ENCODE assay signal across 28 cellular contexts in genomic region chr6:37580164-37580955, GRCh38.
DNase-seq lines count a peak whose midpoint lies in the region; ATAC-seq and TF ChIP-seq lines count a peak whose summit lies in the region.
"Had no signal": no experiment of that assay in that cellular context is flagged by ENCODE, and none has a peak within 500 bp of the region (broad histone marks: within the 10 kb centered on the region; RNA-seq: fewer than 3 reads in every experiment).

No MANE protein-coding gene starts in this region.

- POLR2A ChIA-PET in RWPE1 (lab: Yijun Ruan, JAX; ENCODE audit: low non-redundant PET) = interaction anchor here (0.7 kb wide), 1 partner anchor 107 kb away, joined by 3 read pairs; no protein-coding TSS in a partner anchor

- DNase-seq in EL = peak; percentile 17
- DNase-seq in HT1080 (ENCODE audit: low read depth) = peak; percentile 41
- DNase-seq in RWPE1 (ENCODE audit: low spot score) = peak; percentile 20
- no peak for DNase-seq in DMS53 (lab: John Stamatoyannopoulos, UW)
- DNase-seq in NCI-H226 = no peak
- DNase-seq in stimulated activated naive CD4-positive, alpha-beta T cell (lab: John Stamatoyannopoulos, UW) = no peak
- DNase-seq: activated gamma-delta T cell treated with Interleukin-2 at 50 U/mL for 16 hours; activated T-cell treated with anti-CD3 and anti-CD28 coated beads, Interleukin-2, amount 50 U/mL, for 24 hours; C1 segment of cervical spinal cord; colonic mucosa; COR-L47; DMS79 treated with DMSO at 0.1 percent for 48 hours; foreskin keratinocyte; NCI-H1092; NCI-H1694; Right ventricle myocardium superior; stimulated activated CD4-positive, alpha-beta T cell treated with anti-CD3 and anti-CD28 coated beads, Interleukin-1b, Interleukin-23, amount 100 ng/mL, for 48 hours; SW 1271; T1000; testis had no signal

- TF ChIP-seq CTCF in RWPE1 (conservative IDR thresholded peaks at IDR 0.05; ENCODE audit: low read depth) = no peak

- H3K27ac ChIP-seq in RWPE1 = no peak overlapping the region
- H3K27ac ChIP-seq: ascending aorta, cardiac muscle cell, colonic mucosa, esophagus muscularis mucosa, foreskin keratinocyte, HL-60, neural progenitor cell, parathyroid adenoma, testis had no signal

- CTCF ChIA-PET in RWPE1 (lab: Yijun Ruan, JAX) = interaction anchor here (0.6 to 1.1 kb wide), 5 partner anchors 15 to 338 kb away, joined by 3 to 5 read pairs (median 3); no protein-coding TSS in a partner anchor

- peak; percentile 56 for ATAC-seq in esophagus mucosa
- ATAC-seq in GM18907 (IDR thresholded peaks at IDR 0.05; ENCODE audit: unreplicated experiment) = no peak
- ATAC-seq: foreskin keratinocyte had no signal

Comparison
In these comparisons a context has a peak if more than half of its experiments do, and no peak if none do; other contexts are left out.
1. DNase-seq: peak in EL (single experiment), HT1080 (single experiment) and RWPE1 (single experiment); none in DMS53 (single experiment), NCI-H226 (single experiment) and stimulated activated naive CD4-positive, alpha-beta T cell (0 of 6).